In genomic region chr6:33298773-33299236, GRCh38 we compare ENCODE assay signal across 1 cellular context.
TF ChIP-seq lines count a peak whose summit lies in the region.

Gene RGL2 (minus strand): TSS chr6:33298942. CDS start chr6:33298610, 332 bp downstream.

TF ChIP-seq in HepG2, 621 proteins besides CTCF, POLR2A, EP300 and RAD21 (continued from another document and continues in another):
- TF ChIP-seq IRF9 (CRISPR knock-in tag; IDR thresholded peaks at IDR 0.05; ENCODE audit: borderline replicate concordance) (no peak), ZNF414 (CRISPR knock-in tag; IDR thresholded peaks at IDR 0.05) (no peak; the same call in 1 of the 2 replicates), RCOR2 (CRISPR knock-in tag; IDR thresholded peaks at IDR 0.05) (no peak), MEIS2 (CRISPR knock-in tag; IDR thresholded peaks at IDR 0.05) (peak; percentile 8; the same call in 1 of the 2 replicates), ZC3H4 (CRISPR knock-in tag; IDR thresholded peaks at IDR 0.05; ENCODE audit: borderline replicate concordance) (no peak), ARID3A (IDR thresholded peaks at IDR 0.05; ENCODE audit: low read depth, low read length) (no peak), REL (CRISPR knock-in tag; conservative IDR thresholded peaks at IDR 0.05) (no peak), ZNF792 (CRISPR knock-in tag; IDR thresholded peaks at IDR 0.05) (no peak), MLX (CRISPR knock-in tag; IDR thresholded peaks at IDR 0.05) (no peak), RNF2 (conservative IDR thresholded peaks at IDR 0.05; ENCODE audit: low read depth) (no peak), ZBTB34 (CRISPR knock-in tag; IDR thresholded peaks at IDR 0.05) (0 out of 2 replicates have a peak, but pooled peaks have one; percentile 11), CEBPZ (IDR thresholded peaks at IDR 0.05; ENCODE audit: low read length) (no peak), ZNF18 (CRISPR knock-in tag; IDR thresholded peaks at IDR 0.05; ENCODE audit: insufficient replicate concordance) (peak; percentile 74), BRD4 (CRISPR knock-in tag; IDR thresholded peaks at IDR 0.05) (peak; percentile 31; the same call in 1 of the 2 replicates), PBX3 (CRISPR knock-in tag; IDR thresholded peaks at IDR 0.05; ENCODE audit: borderline replicate concordance) (peak; percentile 19; the same call in 1 of the 2 replicates), CCAR2 (optimal IDR thresholded peaks at IDR 0.05; ENCODE audit: low read depth, low read length) (no peak), ZFP41 (CRISPR knock-in tag; IDR thresholded peaks at IDR 0.05; ENCODE audit: borderline replicate concordance) (peak; percentile 68; the same call in 1 of the 2 replicates), ZNF550 (CRISPR knock-in tag; IDR thresholded peaks at IDR 0.05; ENCODE audit: borderline replicate concordance) (0 out of 2 replicates have a peak, but pooled peaks have one; percentile 29), NCOA5 (CRISPR knock-in tag; IDR thresholded peaks at IDR 0.05) (no peak), GABPA (IDR thresholded peaks at IDR 0.05; ENCODE audit: low read depth, low read length) (peak; percentile 39; the same call in 1 of the 2 replicates), GABPA (CRISPR knock-in tag; IDR thresholded peaks at IDR 0.05; ENCODE audit: low read depth) (no peak), ZNF770 (CRISPR knock-in tag; IDR thresholded peaks at IDR 0.05) (no peak), ZHX1 (CRISPR knock-in tag; IDR thresholded peaks at IDR 0.05; ENCODE audit: low read depth) (no peak), POLR2G (IDR thresholded peaks at IDR 0.05; ENCODE audit: low read depth, low read length) (no peak), NFKBIZ (CRISPR knock-in tag; IDR thresholded peaks at IDR 0.05) (no peak), ZNF773 (CRISPR knock-in tag; IDR thresholded peaks at IDR 0.05; ENCODE audit: borderline replicate concordance) (0 out of 2 replicates have a peak, but pooled peaks have one; percentile 14)
- TF ChIP-seq, protein P1, sequence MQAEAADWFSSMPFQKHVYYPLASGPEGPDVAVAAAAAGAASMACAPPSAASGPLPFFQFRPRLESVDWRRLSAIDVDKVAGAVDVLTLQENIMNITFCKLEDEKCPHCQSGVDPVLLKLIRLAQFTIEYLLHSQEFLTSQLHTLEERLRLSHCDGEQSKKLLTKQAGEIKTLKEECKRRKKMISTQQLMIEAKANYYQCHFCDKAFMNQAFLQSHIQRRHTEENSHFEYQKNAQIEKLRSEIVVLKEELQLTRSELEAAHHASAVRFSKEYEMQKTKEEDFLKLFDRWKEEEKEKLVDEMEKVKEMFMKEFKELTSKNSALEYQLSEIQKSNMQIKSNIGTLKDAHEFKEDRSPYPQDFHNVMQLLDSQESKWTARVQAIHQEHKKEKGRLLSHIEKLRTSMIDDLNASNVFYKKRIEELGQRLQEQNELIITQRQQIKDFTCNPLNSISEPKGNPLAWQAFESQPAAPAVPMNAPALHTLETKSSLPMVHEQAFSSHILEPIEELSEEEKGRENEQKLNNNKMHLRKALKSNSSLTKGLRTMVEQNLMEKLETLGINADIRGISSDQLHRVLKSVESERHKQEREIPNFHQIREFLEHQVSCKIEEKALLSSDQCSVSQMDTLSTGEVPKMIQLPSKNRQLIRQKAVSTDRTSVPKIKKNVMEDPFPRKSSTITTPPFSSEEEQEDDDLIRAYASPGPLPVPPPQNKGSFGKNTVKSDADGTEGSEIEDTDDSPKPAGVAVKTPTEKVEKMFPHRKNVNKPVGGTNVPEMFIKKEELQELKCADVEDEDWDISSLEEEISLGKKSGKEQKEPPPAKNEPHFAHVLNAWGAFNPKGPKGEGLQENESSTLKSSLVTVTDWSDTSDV (CRISPR knock-in tag; IDR thresholded peaks at IDR 0.05) = 0 out of 2 replicates have a peak, but pooled peaks have one; percentile 45
- TF ChIP-seq, protein P2, sequence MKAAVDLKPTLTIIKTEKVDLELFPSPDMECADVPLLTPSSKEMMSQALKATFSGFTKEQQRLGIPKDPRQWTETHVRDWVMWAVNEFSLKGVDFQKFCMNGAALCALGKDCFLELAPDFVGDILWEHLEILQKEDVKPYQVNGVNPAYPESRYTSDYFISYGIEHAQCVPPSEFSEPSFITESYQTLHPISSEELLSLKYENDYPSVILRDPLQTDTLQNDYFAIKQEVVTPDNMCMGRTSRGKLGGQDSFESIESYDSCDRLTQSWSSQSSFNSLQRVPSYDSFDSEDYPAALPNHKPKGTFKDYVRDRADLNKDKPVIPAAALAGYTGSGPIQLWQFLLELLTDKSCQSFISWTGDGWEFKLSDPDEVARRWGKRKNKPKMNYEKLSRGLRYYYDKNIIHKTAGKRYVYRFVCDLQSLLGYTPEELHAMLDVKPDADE (CRISPR knock-in tag; IDR thresholded peaks at IDR 0.05) = 0 out of 2 replicates have a peak, but pooled peaks have one; percentile 9
- TF ChIP-seq, protein P3, sequence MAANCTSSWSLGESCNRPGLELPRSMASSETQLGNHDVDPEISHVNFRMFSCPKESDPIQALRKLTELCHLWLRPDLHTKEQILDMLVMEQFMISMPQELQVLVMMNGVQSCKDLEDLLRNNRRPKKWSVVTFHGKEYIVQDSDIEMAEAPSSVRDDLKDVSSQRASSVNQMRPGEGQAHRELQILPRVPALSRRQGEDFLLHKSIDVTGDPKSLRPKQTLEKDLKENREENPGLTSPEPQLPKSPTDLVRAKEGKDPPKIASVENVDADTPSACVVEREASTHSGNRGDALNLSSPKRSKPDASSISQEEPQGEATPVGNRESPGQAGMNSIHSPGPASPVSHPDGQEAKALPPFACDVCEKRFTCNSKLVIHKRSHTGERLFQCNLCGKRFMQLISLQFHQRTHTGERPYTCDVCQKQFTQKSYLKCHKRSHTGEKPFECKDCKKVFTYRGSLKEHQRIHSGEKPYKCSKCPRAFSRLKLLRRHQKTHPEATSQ (CRISPR knock-in tag; IDR thresholded peaks at IDR 0.05; ENCODE audit: borderline replicate concordance) = 0 out of 2 replicates have a peak, but pooled peaks have one; percentile 3
